14 cellular contexts compared by ENCODE assay signal in the genomic region with DNA sequence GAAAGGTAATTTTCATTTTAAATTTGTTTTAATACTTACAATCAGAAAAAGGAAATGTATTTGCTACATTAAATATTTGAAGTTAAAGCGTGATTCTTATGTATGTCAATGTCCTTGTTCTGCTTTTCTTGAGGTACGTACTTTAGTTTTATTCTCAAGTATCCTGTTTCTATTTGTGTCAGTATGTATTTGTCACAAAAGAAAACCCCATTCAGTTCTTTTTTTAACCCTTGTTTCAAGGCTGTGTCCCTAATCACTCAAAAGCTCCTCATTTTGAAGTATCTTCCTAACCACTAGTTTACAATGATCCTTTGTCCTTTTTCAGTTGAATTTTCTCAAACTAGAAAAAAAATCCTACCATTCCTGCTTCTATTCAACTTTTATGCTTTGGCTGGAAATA. TPM values are rescaled to one million over a fixed set of nuclear protein-coding genes. Genes with fewer than 3 reads are reported as not detected.
A peak's percentile ranks its signal among the peaks of the same experiment; 100 is the strongest.
DNase-seq lines count a peak whose midpoint lies in the region; ATAC-seq, FAIRE-seq and TF ChIP-seq lines count a peak whose summit lies in the region.
"Had no signal": no experiment of that assay in that cellular context is flagged by ENCODE, and none has a peak within 500 bp of the region (broad histone marks: within the 10 kb centered on the region; RNA-seq: fewer than 3 reads in every experiment).

No MANE protein-coding gene starts in this region.

- DNase-seq in GM12891 (ENCODE audit: insufficient read length, low spot score) (no peak), chondrocyte (ENCODE audit: low spot score) (no peak), COR-L47 (lab: John Stamatoyannopoulos, UW) (no peak), midbrain (lab: John Stamatoyannopoulos, UW) (no peak), COLO668 (lab: John Stamatoyannopoulos, UW; ENCODE audit: unreplicated experiment) (no peak)
- DNase-seq: anterior cingulate cortex, BE2C, heart right ventricle, NCI-H1436, T-helper 9 cell had no signal

- H3K9me3 Mint-ChIP-seq in chondrocyte (ENCODE audit: low read depth) = peaks cover 9% of the 10 kb centered on the region

- peaks cover 10% of the 10 kb centered on the region for H3K36me3 Mint-ChIP-seq in chondrocyte (ENCODE audit: low read depth)

- TF ChIP-seq POLR2A in GM12891 (IDR thresholded peaks at IDR 0.05; ENCODE audit: low read depth, low read length) = no peak

- ATAC-seq in GM19438 (IDR thresholded peaks at IDR 0.05; ENCODE audit: low read depth, unreplicated experiment) = peak; percentile 65
- ATAC-seq in HG02852 (IDR thresholded peaks at IDR 0.05; ENCODE audit: unreplicated experiment) = peak; percentile 84
- ATAC-seq in HG03521 (IDR thresholded peaks at IDR 0.05; ENCODE audit: unreplicated experiment) = peak; percentile 63
- ATAC-seq: heart right ventricle had no signal

- H3K4me3 Mint-ChIP-seq in chondrocyte (ENCODE audit: unreplicated experiment) = no peak overlapping the region

- FAIRE-seq in GM12891 (lab: Jason Lieb, UNC) = peak; percentile 80
- FAIRE-seq: HTR-8/SVneo had no signal

- TF ChIP-seq CTCF in chondrocyte (IDR thresholded peaks at IDR 0.05) = no peak

- peaks cover 34% of the 10 kb centered on the region for H3K4me1 Mint-ChIP-seq in chondrocyte (ENCODE audit: low read depth)

- no peaks in the 10 kb centered on the region for H3K27me3 Mint-ChIP-seq in chondrocyte (ENCODE audit: low read depth)

- no peak overlapping the region for H3K27ac Mint-ChIP-seq in chondrocyte (ENCODE audit: unreplicated experiment)

TF ChIP-seq in GM12891, 5 proteins besides CTCF, POLR2A, EP300 and RAD21:
- TF ChIP-seq PAX5 (IDR thresholded peaks at IDR 0.05; ENCODE audit: insufficient read depth, low read length, severe bottlenecking) (no peak), POLR2AphosphoS5 (IDR thresholded peaks at IDR 0.05; ENCODE audit: low read depth, low read length) (no peak), TAF1 (IDR thresholded peaks at IDR 0.05; ENCODE audit: low read depth, low read length) (no peak), SPI1 (IDR thresholded peaks at IDR 0.05; ENCODE audit: low read depth, low read length) (peak; percentile 53; the same call in 1 of the 2 replicates), POU2F2 (IDR thresholded peaks at IDR 0.05; ENCODE audit: low read depth, low read length) (no peak)
TF ChIP-seq in GM12891: peak in this region for 1.

RNA-seq across cellular contexts. Expression of gene NHLRC2, which starts 25.2 kb away (rescaled TPM):
- 5.3 TPM for polyA plus RNA-seq in GM12891 (2012; ENCODE audit: low read depth, missing spikeins)
- total RNA-seq in chondrocyte = 26.3 to 47.2 TPM (median 29.2 TPM) in 3 replicates

RNA-seq across cellular contexts. Expression of gene DCLRE1A, which starts 25.8 kb away (rescaled TPM):
- 6.6 TPM for polyA plus RNA-seq in GM12891 (2012; ENCODE audit: low read depth, missing spikeins)
- total RNA-seq in chondrocyte = 5.7 to 7.0 TPM (median 6.3 TPM) in 3 replicates
